13 cellular contexts compared by ENCODE assay signal in genomic region chr9:99762470-99762869, GRCh38. TPM values are rescaled to one million over a fixed set of nuclear protein-coding genes. Genes with fewer than 3 reads are reported as not detected.
DNase-seq lines count a peak whose midpoint lies in the region; ATAC-seq, FAIRE-seq and TF ChIP-seq lines count a peak whose summit lies in the region.
"Had no signal": no experiment of that assay in that cellular context is flagged by ENCODE, and none has a peak within 500 bp of the region (broad histone marks: within the 10 kb centered on the region; RNA-seq: fewer than 3 reads in every experiment).

No MANE protein-coding gene starts in this region.

- no peak overlapping the region for H3K27ac ChIP-seq in left lung
- H3K27ac ChIP-seq: VCaP had no signal

- H3K4me1 ChIP-seq in left lung, result no peaks in the 10 kb centered on the region
- H3K4me1 ChIP-seq: Caco-2 had no signal

- H3K4me1 Mint-ChIP-seq in MCF 10A (ENCODE audit: insufficient read depth, unreplicated experiment), result no peaks in the 10 kb centered on the region
- H3K4me1 Mint-ChIP-seq: neural crest cell had no signal

- no peak overlapping the region for H3K4me3 Mint-ChIP-seq in MCF 10A (ENCODE audit: unreplicated experiment)
- H3K4me3 Mint-ChIP-seq: neural crest cell had no signal

- peak; percentile 94 for FAIRE-seq in GM19239 (lab: Jason Lieb, UNC)

- CTCF ChIA-PET in MCF 10A (lab: Yijun Ruan, JAX), result no interaction called here

- intact Hi-C loops in MCF 10A (cut with micrococcal nuclease), result no loop called here
- intact Hi-C loops in left lung (cut with DNase I), result no loop called here

- no peaks in the 10 kb centered on the region for H3K9me3 Mint-ChIP-seq in MCF 10A (ENCODE audit: unreplicated experiment)
- H3K9me3 Mint-ChIP-seq: neural crest cell had no signal

- no peaks in the 10 kb centered on the region for H3K36me3 ChIP-seq in left lung

- TF ChIP-seq CTCF in MCF 10A (IDR thresholded peaks at IDR 0.05; ENCODE audit: unreplicated experiment), result no peak
- TF ChIP-seq CTCF in left lung (IDR thresholded peaks at IDR 0.05), result no peak

- peak; percentile 22 for DNase-seq in GM19239 (ENCODE audit: insufficient read length, low spot score)
- DNase-seq in MV-4-11 (lab: John Stamatoyannopoulos, UW), result peak; percentile 85
- no peak for DNase-seq in MCF 10A (ENCODE audit: unreplicated experiment)
- no peak for DNase-seq in left lung
- DNase-seq in SHP77 treated with DMSO at 0.1 percent for 48 hours (lab: John Stamatoyannopoulos, UW), result no peak
- DNase-seq in NK-92 (lab: John Stamatoyannopoulos, UW; ENCODE audit: unreplicated experiment), result no peak
- DNase-seq: Caco-2, glutamatergic neuron, NCI-H510A had no signal

- no peaks in the 10 kb centered on the region for H3K9me3 ChIP-seq in left lung
- H3K9me3 ChIP-seq: Caco-2 had no signal

- no peaks in the 10 kb centered on the region for H3K36me3 Mint-ChIP-seq in MCF 10A (ENCODE audit: insufficient read depth, unreplicated experiment)

- no peaks in the 10 kb centered on the region for H3K27me3 ChIP-seq in left lung

- peak; percentile 99 for ATAC-seq in HG02885 (IDR thresholded peaks at IDR 0.05; ENCODE audit: poor library complexity, unreplicated experiment)
- ATAC-seq in left lung, result no peak

- no TSS peak for BruUV-seq in MCF 10A (replicated peaks; lab: Mats Ljungman, UMichigan)

- POLR2A ChIA-PET in MCF 10A (lab: Yijun Ruan, JAX), result interaction anchor here (0.6 kb wide), 1 partner anchor 56 kb away, joined by 3 read pairs; no protein-coding TSS in a partner anchor

- H3K4me3 ChIP-seq in GM08714 (ENCODE audit: low read length), result peak overlapping the region; percentile 7; the same call in 1 of the 2 replicates
- H3K4me3 ChIP-seq in left lung, result no peak overlapping the region

- H3K27ac Mint-ChIP-seq in MCF 10A (ENCODE audit: low read depth, unreplicated experiment), result no peak overlapping the region

- no peaks in the 10 kb centered on the region for H3K27me3 Mint-ChIP-seq in MCF 10A (ENCODE audit: insufficient read depth, unreplicated experiment)

RNA-seq across cellular contexts. Expression of gene NR4A3, which starts 59.2 kb away (rescaled TPM):
- 0.16 and 0.25 TPM in 2 replicates for total RNA-seq in MCF 10A (2022)
- total RNA-seq in left lung, result 1 to 10 TPM; 4.9 to 6.2 TPM

Comparison
In these comparisons a context has a peak if more than half of its experiments do, and no peak if none do; other contexts are left out.
1. DNase-seq: peak in GM19239 (single experiment) and MV-4-11 (single experiment); none in MCF 10A (single experiment), left lung (0 of 2), SHP77 treated with DMSO at 0.1 percent for 48 hours (single experiment) and NK-92 (single experiment).